Comparison of ENCODE assay signal across 11 cellular contexts in genomic region chr1:166489356-166489669, GRCh38.
A peak's percentile ranks its signal among the peaks of the same experiment; 100 is the strongest.
DNase-seq lines count a peak whose midpoint lies in the region; ATAC-seq and TF ChIP-seq lines count a peak whose summit lies in the region.
"Had no signal": no experiment of that assay in that cellular context is flagged by ENCODE, and none has a peak within 500 bp of the region (broad histone marks: within the 10 kb centered on the region; RNA-seq: fewer than 3 reads in every experiment).

No MANE protein-coding gene starts in this region.

- H3K27me3 ChIP-seq in CD8-positive, alpha-beta T cell (ENCODE audit: insufficient read depth, low read length) = no peaks in the 10 kb centered on the region
- H3K27me3 ChIP-seq in Karpas-422 (ENCODE audit: low read length) (no peaks in the 10 kb centered on the region), duodenal mucosa (ENCODE audit: control insufficient read depth in 1 of 2, insufficient read depth in 2 of 2, low read length in 2 of 2) (no peaks in the 10 kb centered on the region), spleen (replicated peaks in 1 of 7) (no peaks in the 10 kb centered on the region)
- H3K27me3 ChIP-seq: cardiac muscle cell, vagina had no signal

- H3K4me2 ChIP-seq in Karpas-422 (ENCODE audit: low read depth, low read length, poor library complexity, severe bottlenecking) = peak overlapping the region; percentile 79

- H3K27ac Mint-ChIP-seq in CD8-positive, alpha-beta T cell = no peak overlapping the region
- no peak overlapping the region for H3K27ac Mint-ChIP-seq in activated T-helper 17 cell treated with anti-CD3 and anti-CD28 coated beads, Interleukin-2, amount 50 U/mL, for 72 hours
- H3K27ac Mint-ChIP-seq: activated CD8-positive, alpha-beta memory T cell treated with anti-CD3 and anti-CD28 coated beads, Interleukin-2, amount 10 ng/mL, durations not matched to agents 7 days and 5 days had no signal

- H3K4me3 ChIP-seq in CD8-positive, alpha-beta T cell (ENCODE audit: low read depth, low read length) = peak overlapping the region; percentile 95
- H3K4me3 ChIP-seq in Karpas-422 (ENCODE audit: low read length) = peak overlapping the region; percentile 64
- H3K4me3 ChIP-seq in duodenal mucosa (ENCODE audit: low read depth in 1 of 2, low read length in 2 of 2) = peak overlapping the region; percentile 69 to 81
- H3K4me3 ChIP-seq in spleen = peak overlapping the region in 7 of 8 donors; percentile 36 to 74 (median 41)
- H3K4me3 ChIP-seq: cardiac muscle cell had no signal

- H3K79me2 ChIP-seq in Karpas-422 (ENCODE audit: low read length) = no peaks in the 10 kb centered on the region

- H3K27me3 Mint-ChIP-seq in CD8-positive, alpha-beta T cell (ENCODE audit: low read depth) = no peaks in the 10 kb centered on the region
- no peaks in the 10 kb centered on the region for H3K27me3 Mint-ChIP-seq in activated T-helper 17 cell treated with anti-CD3 and anti-CD28 coated beads, Interleukin-2, amount 50 U/mL, for 72 hours
- H3K27me3 Mint-ChIP-seq: activated CD8-positive, alpha-beta memory T cell treated with anti-CD3 and anti-CD28 coated beads, Interleukin-2, amount 10 ng/mL, durations not matched to agents 7 days and 5 days had no signal

- H3K9me3 ChIP-seq in CD8-positive, alpha-beta T cell (ENCODE audit: low read length) = no peaks in the 10 kb centered on the region
- H3K9me3 ChIP-seq in Karpas-422 (ENCODE audit: low read length) (no peaks in the 10 kb centered on the region), duodenal mucosa (ENCODE audit: control insufficient read depth in 1 of 2, low read length in 2 of 2) (no peaks in the 10 kb centered on the region), spleen (no peaks in the 10 kb centered on the region)
- H3K9me3 ChIP-seq: vagina had no signal

- H3K9me3 Mint-ChIP-seq in CD8-positive, alpha-beta T cell = no peaks in the 10 kb centered on the region
- H3K9me3 Mint-ChIP-seq in activated T-helper 17 cell treated with anti-CD3 and anti-CD28 coated beads, Interleukin-2, amount 50 U/mL, for 72 hours = no peaks in the 10 kb centered on the region

- no peaks in the 10 kb centered on the region for H3K36me3 ChIP-seq in CD8-positive, alpha-beta T cell (ENCODE audit: insufficient read depth, low read length)
- H3K36me3 ChIP-seq in Karpas-422 (ENCODE audit: insufficient read depth, low read length) (no peaks in the 10 kb centered on the region), duodenal mucosa (ENCODE audit: control insufficient read depth in 1 of 2, insufficient read depth in 2 of 2, low read length in 2 of 2) (no peaks in the 10 kb centered on the region), spleen (no peaks in the 10 kb centered on the region)
- H3K36me3 ChIP-seq: cardiac muscle cell, vagina had no signal

- H3K4me3 Mint-ChIP-seq in CD8-positive, alpha-beta T cell = no peak overlapping the region
- H3K4me3 Mint-ChIP-seq in activated T-helper 17 cell treated with anti-CD3 and anti-CD28 coated beads, Interleukin-2, amount 50 U/mL, for 72 hours = no peak overlapping the region
- H3K4me3 Mint-ChIP-seq: activated CD8-positive, alpha-beta memory T cell treated with anti-CD3 and anti-CD28 coated beads, Interleukin-2, amount 10 ng/mL, durations not matched to agents 7 days and 5 days had no signal

- intact Hi-C loops in CD8-positive, alpha-beta T cell (cut with DNase I, micrococcal nuclease) = loop anchor here in 1 of 2 experiments (10.0 kb wide), 3 partner anchors 385 to 885 kb away; partner anchors contain the start of gene TADA1
- intact Hi-C loops in spleen (cut with DNase I; ENCODE audit: low total_unique reads) = loop anchor here (5.0 kb wide), 1 partner anchor 567 kb away; no protein-coding TSS in a partner anchor

- H4K20me1 ChIP-seq in Karpas-422 (ENCODE audit: insufficient read depth, low read depth, low read length) = no peaks in the 10 kb centered on the region

- TF ChIP-seq CTCF in CD8-positive, alpha-beta T cell (IDR thresholded peaks at IDR 0.05) = no peak
- no peak for TF ChIP-seq CTCF in spleen (IDR thresholded peaks at IDR 0.05 in 8 of 11, conservative IDR thresholded peaks at IDR 0.05 in 3 of 11)

- ATAC-seq in CD8-positive, alpha-beta T cell = no peak
- ATAC-seq in HG03565 (IDR thresholded peaks at IDR 0.05; ENCODE audit: unreplicated experiment) (no peak), GM19035 (IDR thresholded peaks at IDR 0.05; ENCODE audit: unreplicated experiment) (no peak)
- ATAC-seq in activated T-helper 17 cell treated with anti-CD3 and anti-CD28 coated beads, Interleukin-2, amount 50 U/mL, for 72 hours (replicated peaks) = no peak

- peak overlapping the region; percentile 63 for H2AFZ ChIP-seq in Karpas-422 (ENCODE audit: low read length)

- H3K9ac ChIP-seq in Karpas-422 (ENCODE audit: low read length) = peak overlapping the region; percentile 63
- peak overlapping the region in 1 of 2 donors; percentile 68 for H3K9ac ChIP-seq in duodenal mucosa (ENCODE audit: low read depth in 1 of 2, low read length in 2 of 2)

- H3K4me1 ChIP-seq in CD8-positive, alpha-beta T cell (ENCODE audit: insufficient read depth, low read length) = peaks cover 23% of the 10 kb centered on the region
- H3K4me1 ChIP-seq in Karpas-422 (ENCODE audit: low read length) = peaks cover 14% of the 10 kb centered on the region
- peaks cover 0 to 6% of the 10 kb centered on the region in 2 donors for H3K4me1 ChIP-seq in duodenal mucosa (ENCODE audit: control insufficient read depth in 1 of 2, insufficient read depth in 2 of 2, low read length in 2 of 2)
- H3K4me1 ChIP-seq in spleen = peaks cover 3 to 29% (median 12%) of the 10 kb centered on the region in 6 donors

- CTCF ChIA-PET in CD8-positive, alpha-beta T cell (lab: Charles Lee) = interaction anchor here (3.9 kb wide), 1 partner anchor 10 kb away, joined by 26 read pairs; no protein-coding TSS in a partner anchor

- no peak for DNase-seq in CD8-positive, alpha-beta T cell
- DNase-seq in Karpas-422 (no peak), spleen (no peak), NCI-H69 (lab: John Stamatoyannopoulos, UW) (no peak)

- no peaks in the 10 kb centered on the region for H3K9me2 ChIP-seq in Karpas-422 (replicated peaks; ENCODE audit: insufficient read depth, low read length)

- POLR2A ChIA-PET in CD8-positive, alpha-beta T cell (lab: Charles Lee) = interaction anchor here (0.9 kb wide), 1 partner anchor 10 kb away, joined by 3 read pairs; no protein-coding TSS in a partner anchor

- H3K4me1 Mint-ChIP-seq in CD8-positive, alpha-beta T cell (ENCODE audit: low read depth) = peaks cover 16% of the 10 kb centered on the region
- H3K4me1 Mint-ChIP-seq in activated T-helper 17 cell treated with anti-CD3 and anti-CD28 coated beads, Interleukin-2, amount 50 U/mL, for 72 hours = peaks cover 5% of the 10 kb centered on the region

- no peak for TF ChIP-seq POLR2A in spleen (IDR thresholded peaks at IDR 0.05)

- peak overlapping the region; percentile 89 for H3K27ac ChIP-seq in CD8-positive, alpha-beta T cell (ENCODE audit: low read depth, low read length)
- H3K27ac ChIP-seq in Karpas-422 (ENCODE audit: low read length) (no peak overlapping the region), duodenal mucosa (ENCODE audit: low read depth, low read length) (no peak overlapping the region), spleen (peak overlapping the region; percentile 73 to 89 (median 82))
- H3K27ac ChIP-seq: cardiac muscle cell had no signal

- H3K36me3 Mint-ChIP-seq in CD8-positive, alpha-beta T cell = no peaks in the 10 kb centered on the region
- no peaks in the 10 kb centered on the region for H3K36me3 Mint-ChIP-seq in activated T-helper 17 cell treated with anti-CD3 and anti-CD28 coated beads, Interleukin-2, amount 50 U/mL, for 72 hours (ENCODE audit: low read depth)

- WGBS in spleen, 5 donors = 55 to 82% (median 66%) methylated on average over 2 of the region's 2 CpGs

Comparison
In these comparisons a context has a peak if more than half of its experiments do, and no peak if none do; other contexts are left out.
1. H3K27ac ChIP-seq: peak in CD8-positive, alpha-beta T cell (single experiment) and spleen (8 of 8); none in Karpas-422 (single experiment) and duodenal mucosa (single experiment).
2. H3K4me3 ChIP-seq: peak in every context shown above with its lines; median percentile 95 in CD8-positive, alpha-beta T cell; 75 in duodenal mucosa; 64 in Karpas-422; 41 in spleen.